29 cellular contexts compared by ENCODE assay signal in genomic region chr19:17977073-17977472, GRCh38. TPM values are rescaled to one million over a fixed set of nuclear protein-coding genes. Genes with fewer than 3 reads are reported as not detected.
"Had no signal": no experiment of that assay in that cellular context is flagged by ENCODE, and none has a peak within 500 bp of the region (broad histone marks: within the 10 kb centered on the region; RNA-seq: fewer than 3 reads in every experiment).

No MANE protein-coding gene starts in this region.

- H3K36me3 ChIP-seq: left ventricle myocardium inferior, right atrium auricular region, right lobe of liver, stomach, thyroid gland, transverse colon, upper lobe of left lung, vagina had no signal

- H3K4me3 ChIP-seq: left ventricle myocardium inferior, lung, mucosa of descending colon, right atrium auricular region, right lobe of liver, stomach, testis, thyroid gland, transverse colon, upper lobe of left lung, vagina had no signal

- H3K36me3 Mint-ChIP-seq: memory B cell; naive thymus-derived CD4-positive, alpha-beta T cell; natural killer cell treated with Interleukin-12 subunit alpha and Interleukin-12 subunit beta and Interleukin-15 and Interleukin-18, amount 100 ng/mL, for 72 hours; stimulated activated naive B cell treated with anti-CD40 and anti-IgM and Interleukin-4, amounts not matched to agents 10 μg/mL and 1 μg/mL and 100 μg/mL, for 72 hours had no signal

- H3K9me3 ChIP-seq: left ventricle myocardium inferior, mucosa of descending colon, right atrium auricular region, right lobe of liver, stomach, testis, thyroid gland, transverse colon, upper lobe of left lung, vagina had no signal

- DNase-seq: hypothalamus; islet precursor cell; left ventricle myocardium inferior; midbrain; mucosa of descending colon; naive thymus-derived CD4-positive, alpha-beta T cell; nucleus accumbens; right lobe of liver; stimulated activated CD4-positive, alpha-beta T cell treated with anti-CD3 and anti-CD28 coated beads, Interleukin-12 subunit alpha, Interleukin-12 subunit beta, amount 100 ng/mL, for 4 hours; stimulated activated CD4-positive, alpha-beta T cell treated with anti-CD3 and anti-CD28 coated beads, Interleukin-15, amount 100 ng/mL, for 24 hours; stimulated activated CD4-positive, alpha-beta T cell treated with anti-CD3 and anti-CD28 coated beads, Interleukin-2, amount 100 ng/mL, for 24 hours; stimulated activated CD4-positive, alpha-beta T cell treated with anti-CD3 and anti-CD28 coated beads, Interleukin-4, amount 100 ng/mL, for 1 hour; stimulated activated naive B cell treated with anti-CD40 and anti-IgM and Interleukin-4, amounts not matched to agents 10 μg/mL and 1 μg/mL and 100 μg/mL, for 72 hours; stimulated activated naive CD8-positive, alpha-beta T cell treated with anti-CD3 and anti-CD28 coated beads, Interleukin-15, Interleukin-2, amounts not matched to agents 100 U/mL and 50 U/mL, for 24 hours; stomach; testis; thyroid gland; transverse colon; upper lobe of left lung had no signal

- H3K4me1 Mint-ChIP-seq: neural crest cell had no signal

- H3K27ac Mint-ChIP-seq: memory B cell; natural killer cell treated with Interleukin-12 subunit alpha and Interleukin-12 subunit beta and Interleukin-15 and Interleukin-18, amount 100 ng/mL, for 72 hours; progenitor cell of endocrine pancreas; stimulated activated naive B cell treated with anti-CD40 and anti-IgM and Interleukin-4, amounts not matched to agents 10 μg/mL and 1 μg/mL and 100 μg/mL, for 72 hours had no signal

- H3K27me3 ChIP-seq: right atrium auricular region, right lobe of liver, testis, thyroid gland, transverse colon, upper lobe of left lung, vagina had no signal

- H3K4me1 ChIP-seq: left ventricle myocardium inferior, parathyroid adenoma, right atrium auricular region, right lobe of liver, stomach, testis, thyroid gland, transverse colon, upper lobe of left lung, vagina had no signal

- H3K27ac ChIP-seq: left ventricle myocardium inferior, parathyroid adenoma, right atrium auricular region, right lobe of liver, stomach, testis, thyroid gland, transverse colon, upper lobe of left lung, vagina had no signal

- H3K27me3 Mint-ChIP-seq: progenitor cell of endocrine pancreas; stimulated activated naive B cell treated with anti-CD40 and anti-IgM and Interleukin-4, amounts not matched to agents 10 μg/mL and 1 μg/mL and 100 μg/mL, for 72 hours had no signal

- H3K9me3 Mint-ChIP-seq: memory B cell; naive thymus-derived CD4-positive, alpha-beta T cell; natural killer cell treated with Interleukin-12 subunit alpha and Interleukin-12 subunit beta and Interleukin-15 and Interleukin-18, amount 100 ng/mL, for 72 hours; neural crest cell; stimulated activated naive B cell treated with anti-CD40 and anti-IgM and Interleukin-4, amounts not matched to agents 10 μg/mL and 1 μg/mL and 100 μg/mL, for 72 hours had no signal

- H3K4me3 Mint-ChIP-seq: memory B cell; naive thymus-derived CD4-positive, alpha-beta T cell; natural killer cell treated with Interleukin-12 subunit alpha and Interleukin-12 subunit beta and Interleukin-15 and Interleukin-18, amount 100 ng/mL, for 72 hours; neural crest cell; stimulated activated naive B cell treated with anti-CD40 and anti-IgM and Interleukin-4, amounts not matched to agents 10 μg/mL and 1 μg/mL and 100 μg/mL, for 72 hours had no signal

RNA-seq across cellular contexts. Expression of gene KCNN1, which starts 10.2 kb away (rescaled TPM):
- total RNA-seq: myocyte, osteocyte, right lobe of liver, stomach had no signal
